ENCODE assay signal across 28 cellular contexts in genomic region chr9:76445976-76446375, GRCh38.
"Had no signal": no experiment of that assay in that cellular context is flagged by ENCODE, and none has a peak within 500 bp of the region (broad histone marks: within the 10 kb centered on the region; RNA-seq: fewer than 3 reads in every experiment).

No MANE protein-coding gene starts in this region.

- H3K27me3 Mint-ChIP-seq: effector memory CD8-positive, alpha-beta T cell; naive B cell; type B pancreatic cell had no signal

- H3K36me3 Mint-ChIP-seq: naive B cell; natural killer cell treated with Interleukin-12 subunit alpha and Interleukin-12 subunit beta and Interleukin-15 and Interleukin-18, amount 100 ng/mL, for 72 hours; type B pancreatic cell had no signal

- H3K27ac Mint-ChIP-seq: effector memory CD8-positive, alpha-beta T cell; mesothelial cell of epicardium; natural killer cell treated with Interleukin-12 subunit alpha and Interleukin-12 subunit beta and Interleukin-15 and Interleukin-18, amount 100 ng/mL, for 72 hours; stimulated activated effector memory CD8-positive, alpha-beta T cell treated with anti-CD3 and anti-CD28 coated beads, Interleukin-12 subunit alpha, Interleukin-12 subunit beta, amount 100 ng/mL, for 72 hours; type B pancreatic cell had no signal

- H3K27ac ChIP-seq: esophagus squamous epithelium, gastroesophageal sphincter, heart right ventricle, left lung, neutrophil, prostate gland, right atrium auricular region, stomach, thyroid gland had no signal

- H3K9me3 Mint-ChIP-seq: effector memory CD8-positive, alpha-beta T cell; natural killer cell treated with Interleukin-12 subunit alpha and Interleukin-12 subunit beta and Interleukin-15 and Interleukin-18, amount 100 ng/mL, for 72 hours; type B pancreatic cell had no signal

- H3K4me1 Mint-ChIP-seq: neural crest cell had no signal

- DNase-seq: cortex of kidney; effector memory CD8-positive, alpha-beta T cell; erythroblast; esophagus squamous epithelium; foreskin fibroblast; glutamatergic neuron; heart right ventricle; hippocampal formation; left cardiac atrium; left lung; mesenchymal stem cell; mucosa of descending colon; naive B cell; stimulated activated CD4-positive, alpha-beta T cell treated with anti-CD3 and anti-CD28 coated beads, Interleukin-2, amount 100 ng/mL, for 24 hours; stimulated activated CD4-positive, alpha-beta T cell treated with anti-CD3 and anti-CD28 coated beads, Interleukin-4, amount 100 ng/mL, for 24 hours; stimulated activated naive CD4-positive, alpha-beta T cell treated with Interleukin-2 at 50 U/mL for 16 hours; stomach; thyroid gland had no signal

- ATAC-seq: effector memory CD8-positive, alpha-beta T cell; gastroesophageal sphincter; heart right ventricle; left cardiac atrium; left lung; mucosa of descending colon; natural killer cell treated with Interleukin-12 subunit alpha and Interleukin-12 subunit beta and Interleukin-15 and Interleukin-18, amount 100 ng/mL, for 72 hours; sciatic nerve; stimulated activated effector memory CD8-positive, alpha-beta T cell treated with anti-CD3 and anti-CD28 coated beads, Interleukin-12 subunit alpha, Interleukin-12 subunit beta, amount 100 ng/mL, for 72 hours had no signal

- H3K4me1 ChIP-seq: prostate gland, thyroid gland had no signal

- H3K9me3 ChIP-seq: esophagus squamous epithelium, gastroesophageal sphincter, heart right ventricle, left lung, mucosa of descending colon, neutrophil, prostate gland, right atrium auricular region, stomach, thyroid gland had no signal

- H3K4me3 ChIP-seq: esophagus squamous epithelium, gastroesophageal sphincter, heart right ventricle, left lung, mucosa of descending colon, prostate gland, right atrium auricular region, stomach, thyroid gland had no signal

- H3K4me3 Mint-ChIP-seq: effector memory CD8-positive, alpha-beta T cell; mesothelial cell of epicardium; naive B cell; natural killer cell treated with Interleukin-12 subunit alpha and Interleukin-12 subunit beta and Interleukin-15 and Interleukin-18, amount 100 ng/mL, for 72 hours; neural crest cell; stimulated activated effector memory CD8-positive, alpha-beta T cell treated with anti-CD3 and anti-CD28 coated beads, Interleukin-12 subunit alpha, Interleukin-12 subunit beta, amount 100 ng/mL, for 72 hours; type B pancreatic cell had no signal

- H3K36me3 ChIP-seq: esophagus squamous epithelium, gastroesophageal sphincter, heart right ventricle, left lung, neutrophil, prostate gland, right atrium auricular region, stomach, thyroid gland had no signal

- H3K27me3 ChIP-seq: esophagus squamous epithelium, gastroesophageal sphincter, heart right ventricle, left lung, neutrophil, right atrium auricular region, stomach, thyroid gland had no signal
